ENCODE assay signal across 9 cellular contexts in the genomic region with DNA sequence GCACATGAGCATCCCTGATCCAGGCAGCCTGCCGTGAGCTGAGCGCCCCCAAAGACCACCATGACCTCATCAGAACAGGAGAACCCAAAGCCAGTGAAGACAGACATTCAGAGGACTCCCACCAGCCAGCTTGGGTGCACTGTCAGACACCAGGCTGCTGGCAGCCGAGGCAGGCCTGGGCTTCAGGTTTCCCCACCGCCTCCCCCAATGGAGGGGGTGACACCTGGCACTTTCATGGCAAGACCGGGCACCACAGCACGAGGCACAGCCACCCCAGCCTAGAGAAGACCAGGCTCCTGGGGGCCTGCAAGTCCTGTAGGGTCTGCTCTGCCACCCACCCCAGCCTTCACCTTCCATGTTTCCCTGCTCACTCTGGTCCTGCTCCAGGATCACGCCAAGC.
"Had no signal": no experiment of that assay in that cellular context is flagged by ENCODE, and none has a peak within 500 bp of the region (broad histone marks: within the 10 kb centered on the region; RNA-seq: fewer than 3 reads in every experiment).

No MANE protein-coding gene starts in this region.

- DNase-seq: GM23248, GOT3, H7, HFFc6, IMR-90, KG1 had no signal

- H3K9ac ChIP-seq: GM23248 had no signal

- H3K9me3 ChIP-seq: HAP-1 had no signal

- H3K4me3 ChIP-seq: GM23248, HAP-1, K562 had no signal

- H3K4me1 ChIP-seq: HAP-1 had no signal

- H2AFZ ChIP-seq: GM23248 had no signal

- H3K36me3 ChIP-seq: HAP-1 had no signal

- H3K27ac ChIP-seq: GM23248 had no signal

- ATAC-seq: HCT116, K562 had no signal

- H3K4me3 Mint-ChIP-seq: HFFc6 had no signal

- H3K27ac Mint-ChIP-seq: HFFc6 had no signal

- H3K9me3 Mint-ChIP-seq: HFFc6 had no signal
